ENCODE assay signal across 1 cellular context in the genomic region with DNA sequence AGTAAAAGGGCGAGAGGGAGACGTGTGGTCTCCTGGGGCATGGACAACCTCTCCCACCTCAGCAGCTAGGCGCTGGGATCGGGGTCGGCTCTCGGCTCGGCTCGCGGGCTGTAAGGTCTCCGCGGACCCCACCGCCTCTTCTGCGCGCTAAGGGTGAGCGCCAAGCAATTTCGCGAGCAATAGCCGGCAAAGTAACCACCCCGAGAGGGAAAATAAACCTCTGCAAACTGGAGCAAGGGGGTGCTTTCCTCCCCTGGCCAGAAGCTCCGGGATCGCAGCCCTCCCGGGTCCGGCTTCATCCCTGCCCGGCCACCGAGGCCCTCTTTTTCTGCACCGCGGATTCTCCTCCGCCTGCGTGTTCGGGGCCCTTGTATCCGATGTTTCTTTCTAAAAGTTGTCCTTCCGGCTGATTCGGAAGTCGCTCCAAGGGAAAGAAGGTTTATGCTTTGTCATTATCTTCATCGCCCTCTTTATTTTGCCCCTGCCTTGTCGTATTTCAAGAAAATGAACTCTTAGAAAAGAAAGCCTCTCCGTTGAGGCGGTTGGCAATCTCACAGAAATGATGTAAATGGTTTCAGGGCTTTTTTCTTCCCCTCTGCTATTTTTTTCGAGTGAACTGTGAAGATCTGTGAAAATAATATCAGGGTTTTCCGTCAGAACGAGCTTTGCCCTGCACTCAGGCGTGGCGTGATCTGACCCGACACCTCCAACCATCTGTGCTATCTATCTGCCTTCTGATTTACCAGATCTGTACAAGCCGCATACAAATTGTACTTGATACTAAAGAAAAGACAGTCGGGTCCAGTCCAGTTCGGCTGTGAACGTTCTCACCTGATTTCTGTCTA.
TF ChIP-seq lines count a peak whose summit lies in the region.

No MANE protein-coding gene starts in this region.

TF ChIP-seq in WTC11, 78 proteins besides CTCF, POLR2A, EP300 and RAD21 (continued from another document):
- TF ChIP-seq, protein P1, sequence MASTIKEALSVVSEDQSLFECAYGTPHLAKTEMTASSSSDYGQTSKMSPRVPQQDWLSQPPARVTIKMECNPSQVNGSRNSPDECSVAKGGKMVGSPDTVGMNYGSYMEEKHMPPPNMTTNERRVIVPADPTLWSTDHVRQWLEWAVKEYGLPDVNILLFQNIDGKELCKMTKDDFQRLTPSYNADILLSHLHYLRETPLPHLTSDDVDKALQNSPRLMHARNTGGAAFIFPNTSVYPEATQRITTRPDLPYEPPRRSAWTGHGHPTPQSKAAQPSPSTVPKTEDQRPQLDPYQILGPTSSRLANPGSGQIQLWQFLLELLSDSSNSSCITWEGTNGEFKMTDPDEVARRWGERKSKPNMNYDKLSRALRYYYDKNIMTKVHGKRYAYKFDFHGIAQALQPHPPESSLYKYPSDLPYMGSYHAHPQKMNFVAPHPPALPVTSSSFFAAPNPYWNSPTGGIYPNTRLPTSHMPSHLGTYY (CRISPR knock-in tag; IDR thresholded peaks at IDR 0.05), result no peak
- TF ChIP-seq FOXK1 (CRISPR knock-in tag; IDR thresholded peaks at IDR 0.05) (no peak), ELF4 (CRISPR knock-in tag; IDR thresholded peaks at IDR 0.05; ENCODE audit: low read depth) (no peak), PRRX2 (CRISPR knock-in tag; IDR thresholded peaks at IDR 0.05) (no peak), SOX15 (CRISPR knock-in tag; IDR thresholded peaks at IDR 0.05) (no peak), CREM (CRISPR knock-in tag; IDR thresholded peaks at IDR 0.05) (no peak), GRHL2 (CRISPR knock-in tag; IDR thresholded peaks at IDR 0.05; ENCODE audit: insufficient replicate concordance, severe bottlenecking) (no peak), ATF1 (CRISPR knock-in tag; IDR thresholded peaks at IDR 0.05) (no peak), SP1 (CRISPR knock-in tag; conservative IDR thresholded peaks at IDR 0.05) (no peak)
- TF ChIP-seq, protein P2, sequence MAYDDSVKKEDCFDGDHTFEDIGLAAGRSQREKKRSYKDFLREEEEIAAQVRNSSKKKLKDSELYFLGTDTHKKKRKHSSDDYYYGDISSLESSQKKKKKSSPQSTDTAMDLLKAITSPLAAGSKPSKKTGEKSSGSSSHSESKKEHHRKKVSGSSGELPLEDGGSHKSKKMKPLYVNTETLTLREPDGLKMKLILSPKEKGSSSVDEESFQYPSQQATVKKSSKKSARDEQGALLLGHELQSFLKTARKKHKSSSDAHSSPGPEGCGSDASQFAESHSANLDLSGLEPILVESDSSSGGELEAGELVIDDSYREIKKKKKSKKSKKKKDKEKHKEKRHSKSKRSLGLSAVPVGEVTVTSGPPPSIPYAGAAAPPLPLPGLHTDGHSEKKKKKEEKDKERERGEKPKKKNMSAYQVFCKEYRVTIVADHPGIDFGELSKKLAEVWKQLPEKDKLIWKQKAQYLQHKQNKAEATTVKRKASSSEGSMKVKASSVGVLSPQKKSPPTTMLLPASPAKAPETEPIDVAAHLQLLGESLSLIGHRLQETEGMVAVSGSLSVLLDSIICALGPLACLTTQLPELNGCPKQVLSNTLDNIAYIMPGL (CRISPR knock-in tag; IDR thresholded peaks at IDR 0.05), result no peak
- TF ChIP-seq, protein P3, sequence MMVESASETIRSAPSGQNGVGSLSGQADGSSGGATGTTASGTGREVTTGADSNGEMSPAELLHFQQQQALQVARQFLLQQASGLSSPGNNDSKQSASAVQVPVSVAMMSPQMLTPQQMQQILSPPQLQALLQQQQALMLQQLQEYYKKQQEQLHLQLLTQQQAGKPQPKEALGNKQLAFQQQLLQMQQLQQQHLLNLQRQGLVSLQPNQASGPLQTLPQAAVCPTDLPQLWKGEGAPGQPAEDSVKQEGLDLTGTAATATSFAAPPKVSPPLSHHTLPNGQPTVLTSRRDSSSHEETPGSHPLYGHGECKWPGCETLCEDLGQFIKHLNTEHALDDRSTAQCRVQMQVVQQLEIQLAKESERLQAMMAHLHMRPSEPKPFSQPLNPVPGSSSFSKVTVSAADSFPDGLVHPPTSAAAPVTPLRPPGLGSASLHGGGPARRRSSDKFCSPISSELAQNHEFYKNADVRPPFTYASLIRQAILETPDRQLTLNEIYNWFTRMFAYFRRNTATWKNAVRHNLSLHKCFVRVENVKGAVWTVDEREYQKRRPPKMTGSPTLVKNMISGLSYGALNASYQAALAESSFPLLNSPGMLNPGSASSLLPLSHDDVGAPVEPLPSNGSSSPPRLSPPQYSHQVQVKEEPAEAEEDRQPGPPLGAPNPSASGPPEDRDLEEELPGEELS (CRISPR knock-in tag; IDR thresholded peaks at IDR 0.05), result no peak
- TF ChIP-seq, protein P4, sequence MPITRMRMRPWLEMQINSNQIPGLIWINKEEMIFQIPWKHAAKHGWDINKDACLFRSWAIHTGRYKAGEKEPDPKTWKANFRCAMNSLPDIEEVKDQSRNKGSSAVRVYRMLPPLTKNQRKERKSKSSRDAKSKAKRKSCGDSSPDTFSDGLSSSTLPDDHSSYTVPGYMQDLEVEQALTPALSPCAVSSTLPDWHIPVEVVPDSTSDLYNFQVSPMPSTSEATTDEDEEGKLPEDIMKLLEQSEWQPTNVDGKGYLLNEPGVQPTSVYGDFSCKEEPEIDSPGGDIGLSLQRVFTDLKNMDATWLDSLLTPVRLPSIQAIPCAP (CRISPR knock-in tag; IDR thresholded peaks at IDR 0.05), result no peak
